In genomic region chr10:97502916-97503315, GRCh38 we compare ENCODE assay signal across 27 cellular contexts.
"Had no signal": no experiment of that assay in that cellular context is flagged by ENCODE, and none has a peak within 500 bp of the region (broad histone marks: within the 10 kb centered on the region; RNA-seq: fewer than 3 reads in every experiment).

No MANE protein-coding gene starts in this region.

- H3K27me3 ChIP-seq: adrenal gland, body of pancreas, breast epithelium, SJSA1 had no signal

- H3K9me3 ChIP-seq: adrenal gland, body of pancreas, breast epithelium, SJSA1, SK-N-SH had no signal

- ATAC-seq: activated CD4-positive, CD25-positive, alpha-beta regulatory T cell treated with anti-CD3 and anti-CD28 coated beads, Interleukin-2, amount 50 U/mL, for 24 hours; activated naive CD4-positive, alpha-beta T cell treated with anti-CD3 and anti-CD28 coated beads, Interleukin-2, amount 50 U/mL, for 72 hours; activated T-cell treated with anti-CD3 and anti-CD28 coated beads, Interleukin-2, amount 50 U/mL, for 4 hours; body of pancreas had no signal

- DNase-seq: activated CD4-positive, alpha-beta memory T cell treated with anti-CD3 and anti-CD28 coated beads for 36 hours; activated CD4-positive, alpha-beta T cell treated with anti-CD3 and anti-CD28 coated beads for 4 hours; activated CD4-positive, alpha-beta T cell treated with anti-CD3 and anti-CD28 coated beads, Interleukin-2, amount 50 U/mL, for 1 hour; activated CD8-positive, alpha-beta memory T cell treated with anti-CD3 and anti-CD28 coated beads, Interleukin-2, amount 50 U/mL, for 4 hours; activated gamma-delta T cell treated with Interleukin-2 at 50 U/mL for 16 hours; activated naive CD4-positive, alpha-beta T cell treated with anti-CD3 and anti-CD28 coated beads for 36 hours; activated T-cell treated with anti-CD3 and anti-CD28 coated beads for 4 hours; activated T-cell treated with anti-CD3 and anti-CD28 coated beads, Interleukin-2, amount 50 U/mL, for 4 hours; adrenal gland; body of pancreas; caudate nucleus; MM.1S; NCI-H1092; NCI-H1436 treated with DMSO at 0.1 percent for 48 hours; NCI-H1694 treated with DMSO at 0.1 percent for 48 hours; NCI-H2029; NCI-H345; NCI-H524 treated with DMSO at 0.1 percent for 48 hours; NCI-H748 treated with DMSO at 0.1 percent for 48 hours; PC-9; SHP77 treated with DMSO at 0.1 percent for 48 hours; SK-N-SH had no signal

- H3K4me3 ChIP-seq: adrenal gland, body of pancreas, breast epithelium, PC-9, SJSA1 had no signal

- H3K27ac ChIP-seq: adrenal gland, body of pancreas, breast epithelium, KMS-11, PC-9, SJSA1 had no signal

- H3K36me3 ChIP-seq: adrenal gland, breast epithelium had no signal
